Comparison of ENCODE assay signal across 25 cellular contexts in the genomic region with DNA sequence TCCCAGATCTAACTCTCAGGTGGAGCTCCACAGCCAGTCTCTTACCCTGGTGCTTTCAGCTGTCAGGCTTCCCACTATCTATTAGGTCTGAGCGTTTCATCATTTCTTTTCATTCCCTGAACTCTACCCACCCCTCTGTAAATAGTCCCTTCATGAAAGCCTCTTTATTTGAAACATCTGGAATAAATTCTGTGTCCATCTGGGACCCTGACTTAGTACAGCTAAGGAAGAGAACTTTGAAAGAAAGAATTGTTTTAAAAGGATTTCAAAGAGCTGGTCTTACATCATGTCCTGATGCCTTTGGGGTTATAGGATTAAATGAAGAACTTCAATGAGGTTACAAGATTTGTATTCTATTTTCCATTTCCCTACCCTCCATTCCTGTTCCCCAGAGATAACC.
"Had no signal": no experiment of that assay in that cellular context is flagged by ENCODE, and none has a peak within 500 bp of the region (broad histone marks: within the 10 kb centered on the region; RNA-seq: fewer than 3 reads in every experiment).

No MANE protein-coding gene starts in this region.

- H3K27ac ChIP-seq: colonic mucosa, epithelial cell of prostate, gastroesophageal sphincter, heart right ventricle, left lung, pancreas, sigmoid colon, suprapubic skin, transverse colon, upper lobe of right lung, uterus had no signal

- ATAC-seq: esophagus mucosa; gastroesophageal sphincter; left cardiac atrium; left lung; mucosa of descending colon; natural killer cell treated with Interleukin-12 subunit alpha and Interleukin-12 subunit beta and Interleukin-15 and Interleukin-18, amount 100 ng/mL, for 72 hours; pancreas; stimulated activated naive CD8-positive, alpha-beta T cell treated with anti-CD3 and anti-CD28 coated beads, Interleukin-15, amount 100 ng/mL, for 72 hours; upper lobe of right lung had no signal

- H3K4me1 ChIP-seq: colonic mucosa, gastroesophageal sphincter, heart right ventricle, left lung, pancreas, sigmoid colon, suprapubic skin, transverse colon, upper lobe of right lung, uterus had no signal

- H3K27me3 ChIP-seq: colonic mucosa, gastroesophageal sphincter, heart right ventricle, left lung, pancreas, sigmoid colon, suprapubic skin, transverse colon, upper lobe of right lung, uterus had no signal

- H3K36me3 ChIP-seq: colonic mucosa, gastroesophageal sphincter, heart right ventricle, left lung, pancreas, sigmoid colon, suprapubic skin, transverse colon, upper lobe of right lung, uterus had no signal

- DNase-seq: colonic mucosa; effector CD8-positive, alpha-beta T cell; endodermal cell; foreskin fibroblast; heart right ventricle; hippocampal formation; left cardiac atrium; left lung; mucosa of descending colon; naive B cell; occipital lobe; pancreas; sigmoid colon; stimulated activated CD4-positive, alpha-beta T cell treated with anti-CD3 and anti-CD28 coated beads, Interleukin-4, amount 100 ng/mL, for 4 hours; stimulated activated naive CD4-positive, alpha-beta T cell; stimulated activated naive CD8-positive, alpha-beta T cell treated with anti-CD3 and anti-CD28 coated beads, Interleukin-15, amount 100 ng/mL, for 72 hours; transverse colon; upper lobe of right lung; uterus had no signal

- H3K9me3 ChIP-seq: colonic mucosa, mucosa of descending colon, pancreas, suprapubic skin, transverse colon, upper lobe of right lung, uterus had no signal

- H3K4me3 ChIP-seq: colonic mucosa, gastroesophageal sphincter, heart right ventricle, left lung, lung, mucosa of descending colon, pancreas, sigmoid colon, suprapubic skin, transverse colon, upper lobe of right lung, uterus had no signal
